Comparison of ENCODE assay signal across 12 cellular contexts in genomic region chr7:69871213-69871885, GRCh38.
DNase-seq lines count a peak whose midpoint lies in the region; ATAC-seq and TF ChIP-seq lines count a peak whose summit lies in the region.
"Had no signal": no experiment of that assay in that cellular context is flagged by ENCODE, and none has a peak within 500 bp of the region (broad histone marks: within the 10 kb centered on the region; RNA-seq: fewer than 3 reads in every experiment).

No MANE protein-coding gene starts in this region.

- DNase-seq in Caki2 (ENCODE audit: low read depth) (peak; percentile 74), RWPE2 (ENCODE audit: low spot score) (no peak), fibroblast of lung (ENCODE audit: low read depth in 2 of 2) (peak; percentile 30 to 94), non-pigmented ciliary epithelial cell (ENCODE audit: low read depth) (peak; percentile 76), cerebellum (ENCODE audit: low spot score) (no peak), NCI-H2196 (lab: John Stamatoyannopoulos, UW; ENCODE audit: unreplicated experiment) (no peak), suprapubic skin (ENCODE audit: low spot score in 2 of 2) (no peak)
- DNase-seq: activated naive CD8-positive, alpha-beta T cell treated with anti-CD3 and anti-CD28 coated beads, Interleukin-2, amount 10 ng/mL, durations not matched to agents 7 days and 5 days; left colon; NCI-H1417; NK-92 treated with Interleukin-12 subunit alpha and Interleukin-12 subunit beta, amount 100 ng/mL, for 24 hours had no signal

- H3K79me2 ChIP-seq in fibroblast of lung (ENCODE audit: control insufficient read depth, insufficient read depth, low read length), result no peaks in the 10 kb centered on the region

- H4K20me1 ChIP-seq in fibroblast of lung (ENCODE audit: control insufficient read depth, extremely low read depth, insufficient read depth, low read length), result peaks cover 1% of the 10 kb centered on the region

- in situ Hi-C loops in Caki2 (cut with HindIII; ENCODE audit: low pct_unique_long_range_greater_than_20kb, low sequenced_read_pairs), result no loop called here

- peaks cover 6% of the 10 kb centered on the region for H3K4me1 ChIP-seq in RWPE2 (ENCODE audit: insufficient read depth, poor library complexity, severe bottlenecking)
- peaks cover 2% of the 10 kb centered on the region for H3K4me1 ChIP-seq in fibroblast of lung (ENCODE audit: control insufficient read depth, extremely low read depth, insufficient read depth, low read length)
- peaks cover 9% of the 10 kb centered on the region for H3K4me1 ChIP-seq in suprapubic skin

- H3K9me3 ChIP-seq in RWPE2 (ENCODE audit: severe bottlenecking) (no peaks in the 10 kb centered on the region), fibroblast of lung (ENCODE audit: control insufficient read depth, insufficient read depth, low read depth, low read length) (no peaks in the 10 kb centered on the region), suprapubic skin (no peaks in the 10 kb centered on the region)

- H3K27ac ChIP-seq in RWPE2 (ENCODE audit: poor library complexity, severe bottlenecking) (no peak overlapping the region), fibroblast of lung (ENCODE audit: insufficient read depth, low read length) (no peak overlapping the region), suprapubic skin (no peak overlapping the region)

- TF ChIP-seq CTCF in RWPE2 (IDR thresholded peaks at IDR 0.05; ENCODE audit: poor library complexity, severe bottlenecking), result no peak
- TF ChIP-seq CTCF in fibroblast of lung (conservative IDR thresholded peaks at IDR 0.05 in 1 of 2, IDR thresholded peaks at IDR 0.05 in 1 of 2; ENCODE audit: low read depth in 1 of 2, low read length in 2 of 2), result no peak
- TF ChIP-seq CTCF in suprapubic skin (IDR thresholded peaks at IDR 0.05), result no peak

- H3K4me2 ChIP-seq in fibroblast of lung (ENCODE audit: extremely low read depth, insufficient read depth, low read length), result no peak overlapping the region

- ATAC-seq in RWPE2 (ENCODE audit: low read depth), result peak; percentile 99
- no peak for ATAC-seq in GM21786 (IDR thresholded peaks at IDR 0.05; ENCODE audit: unreplicated experiment)
- ATAC-seq: left colon had no signal

- TF ChIP-seq EP300 in suprapubic skin (IDR thresholded peaks at IDR 0.05), result no peak

- WGBS in suprapubic skin, result 89% methylated on average over 7 of the region's 7 CpGs

- no peak overlapping the region for H2AFZ ChIP-seq in fibroblast of lung (ENCODE audit: low read length)

- no peak for TF ChIP-seq POLR2A in suprapubic skin (IDR thresholded peaks at IDR 0.05)

- H3K9ac ChIP-seq in fibroblast of lung (ENCODE audit: insufficient read depth, low read length), result no peak overlapping the region

- H3K4me3 ChIP-seq in RWPE2 (ENCODE audit: severe bottlenecking) (no peak overlapping the region), fibroblast of lung (replicated peaks in 1 of 4; ENCODE audit: control extremely low read depth in 1 of 4, insufficient read depth in 1 of 4, low read depth in 3 of 4, low read length in 4 of 4) (no peak overlapping the region), suprapubic skin (no peak overlapping the region)

- H3K27me3 ChIP-seq in RWPE2 (ENCODE audit: insufficient read depth, poor library complexity, severe bottlenecking) (no peaks in the 10 kb centered on the region), fibroblast of lung (ENCODE audit: control insufficient read depth, insufficient read depth, low read length) (no peaks in the 10 kb centered on the region), suprapubic skin (no peaks in the 10 kb centered on the region)

- H3K36me3 ChIP-seq in RWPE2 (ENCODE audit: low read depth) (no peaks in the 10 kb centered on the region), fibroblast of lung (ENCODE audit: control insufficient read depth, insufficient read depth, low read length) (no peaks in the 10 kb centered on the region), suprapubic skin (no peaks in the 10 kb centered on the region)

Comparison
In these comparisons a context has a peak if more than half of its experiments do, and no peak if none do; other contexts are left out.
1. DNase-seq: peak in Caki2 (single experiment), fibroblast of lung (2 of 2) and non-pigmented ciliary epithelial cell (single experiment); none in RWPE2 (single experiment), cerebellum (single experiment), NCI-H2196 (single experiment) and suprapubic skin (0 of 2).